In the genomic region with DNA sequence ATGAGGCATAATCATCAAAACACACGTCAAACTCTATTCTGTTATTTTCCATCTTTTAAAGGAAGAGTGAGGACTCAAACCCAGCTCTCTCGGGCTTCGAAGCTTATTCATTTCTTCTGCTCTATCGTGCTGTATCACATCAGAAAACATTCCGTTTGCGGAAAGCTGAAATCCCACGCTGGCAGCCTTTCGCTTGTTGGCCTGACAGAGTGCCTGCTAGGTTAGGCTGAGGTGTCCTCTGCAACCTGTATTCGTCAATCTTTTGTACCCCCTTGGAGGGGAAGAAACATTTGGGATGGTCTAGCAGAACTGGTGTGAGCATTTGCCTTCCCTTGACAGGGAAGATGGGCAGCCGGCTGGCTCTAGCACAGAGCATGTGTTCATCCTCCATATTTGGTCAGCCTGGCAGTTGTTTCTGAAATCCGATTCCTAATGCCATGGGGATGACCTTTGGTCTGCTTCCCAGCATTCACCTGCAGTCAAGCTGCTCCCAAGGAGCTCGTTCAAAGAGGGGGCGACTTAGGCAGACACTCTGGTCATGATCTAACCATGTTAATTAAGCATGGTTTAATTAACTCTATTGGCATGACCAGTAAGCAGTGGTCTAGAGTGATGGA, we compare ENCODE assay signal across 10 cellular contexts. TPM values are rescaled to one million over a fixed set of nuclear protein-coding genes. Genes with fewer than 3 reads are reported as not detected.
A peak's percentile ranks its signal among the peaks of the same experiment; 100 is the strongest.
DNase-seq lines count a peak whose midpoint lies in the region; ATAC-seq and TF ChIP-seq lines count a peak whose summit lies in the region.
"Had no signal": no experiment of that assay in that cellular context is flagged by ENCODE, and none has a peak within 500 bp of the region (broad histone marks: within the 10 kb centered on the region; RNA-seq: fewer than 3 reads in every experiment).

No MANE protein-coding gene starts in this region.

- H4K8ac ChIP-seq in mesendoderm (ENCODE audit: low read depth, low read length), result no peak overlapping the region

- H2AK5ac ChIP-seq in mesendoderm (ENCODE audit: low read length), result no peak overlapping the region

- no peak overlapping the region for H3K9ac ChIP-seq in mesendoderm (ENCODE audit: low read length)

- H3K23ac ChIP-seq in mesendoderm (ENCODE audit: low read length), result no peak overlapping the region

- ATAC-seq in aorta (ENCODE audit: low FRiP score), result peak; percentile 70

- DNase-seq in NCI-H510A treated with DMSO at 0.1 percent for 48 hours (lab: John Stamatoyannopoulos, UW) (peak; percentile 68), NCI-H510A (lab: John Stamatoyannopoulos, UW) (no peak), coronary artery (ENCODE audit: low spot score) (no peak), mesendoderm (peak; percentile 49), aorta (peak in 1 of 2 donors; percentile 58), NCI-H1092 (lab: John Stamatoyannopoulos, UW) (no peak), NOMO-1 treated with DMSO at 0.1 percent for 48 hours (lab: John Stamatoyannopoulos, UW; ENCODE audit: unreplicated experiment) (no peak), RPMI8226 (no peak)
- DNase-seq: activated T-cell treated with anti-CD3 and anti-CD28 coated beads, Interleukin-2, amount 50 U/mL, for 48 hours; stimulated activated CD4-positive, alpha-beta T cell treated with anti-CD3 and anti-CD28 coated beads, Interleukin-2, amount 100 ng/mL, for 48 hours had no signal

- no peaks in the 10 kb centered on the region for H3K27me3 ChIP-seq in mesendoderm (ENCODE audit: insufficient read depth, low read length, poor library complexity)
- H3K27me3 ChIP-seq in aorta (ENCODE audit: control insufficient read depth in 1 of 2, insufficient read depth in 2 of 2, low read length in 1 of 2), result no peaks in the 10 kb centered on the region

- H3K4ac ChIP-seq in mesendoderm (ENCODE audit: low read depth, low read length), result no peak overlapping the region

- H2BK15ac ChIP-seq in mesendoderm (replicated peaks; ENCODE audit: low read depth), result no peak overlapping the region

- no peaks in the 10 kb centered on the region for H3K9me3 ChIP-seq in aorta (ENCODE audit: control insufficient read depth, low read length)

- H3K4me1 ChIP-seq in mesendoderm (ENCODE audit: control insufficient read depth, low read depth, low read length) (no peaks in the 10 kb centered on the region), aorta (ENCODE audit: control insufficient read depth in 1 of 2, insufficient read depth in 2 of 2, low read length in 2 of 2) (no peaks in the 10 kb centered on the region)

- H3K27ac ChIP-seq in coronary artery, result peak overlapping the region; percentile 69 to 84
- no peak overlapping the region for H3K27ac ChIP-seq in mesendoderm (ENCODE audit: low read depth, low read length)
- H3K27ac ChIP-seq in aorta (ENCODE audit: low read depth in 1 of 2, low read length in 2 of 2), result peak overlapping the region; percentile 70 to 87

- no peak overlapping the region for H4K5ac ChIP-seq in mesendoderm (ENCODE audit: low read length)

- no peak for TF ChIP-seq CTCF in coronary artery (IDR thresholded peaks at IDR 0.05)

- no peaks in the 10 kb centered on the region for H3K79me1 ChIP-seq in mesendoderm (ENCODE audit: low read length)

- peak overlapping the region; percentile 43 for H3K4me3 ChIP-seq in coronary artery
- H3K4me3 ChIP-seq in mesendoderm (ENCODE audit: low read length), result no peak overlapping the region
- peak overlapping the region in 1 of 2 donors; percentile 1 for H3K4me3 ChIP-seq in aorta (ENCODE audit: low read length in 2 of 2)

- intact Hi-C loops in aorta (cut with DNase I), result loop anchor here in 1 of 2 donors (10.0 kb wide), 1 partner anchor 49 kb away; no protein-coding TSS in a partner anchor

- no peak overlapping the region for H3K4me2 ChIP-seq in mesendoderm (ENCODE audit: low read length)

- no peaks in the 10 kb centered on the region for H3K79me2 ChIP-seq in mesendoderm (ENCODE audit: control insufficient read depth, insufficient read depth, low read length)

- no peak overlapping the region for H3K56ac ChIP-seq in mesendoderm (ENCODE audit: low read length)

- no peak overlapping the region for H3K18ac ChIP-seq in mesendoderm (ENCODE audit: low read length)

- H3K36me3 ChIP-seq in mesendoderm (ENCODE audit: control insufficient read depth, insufficient read depth, low read length), result no peaks in the 10 kb centered on the region
- no peaks in the 10 kb centered on the region for H3K36me3 ChIP-seq in aorta (ENCODE audit: control insufficient read depth in 1 of 2, insufficient read depth in 2 of 2, low read length in 1 of 2)

- H2BK5ac ChIP-seq in mesendoderm (ENCODE audit: low read length), result no peak overlapping the region

- no peak overlapping the region for H2BK120ac ChIP-seq in mesendoderm (ENCODE audit: low read depth, low read length)

- no CpG with 5 or more reads among the region's 13 CpGs for WGBS in mesendoderm (ENCODE audit: extremely low coverage, insufficient coverage, low lambda C conversion rate)
- 5% methylated on average over 13 of the region's 13 CpGs for WGBS in aorta, 2 donors

RNA-seq across cellular contexts. Expression of a gene that starts 55.2 kb away (rescaled TPM):
- polyA plus RNA-seq in mesendoderm (2013, experiment 1 of 2), result 30.5 TPM
- polyA plus RNA-seq in mesendoderm (2013, experiment 2 of 2), result 31.2 TPM
- 10 to 100 TPM; 60.7 to 74.4 TPM for total RNA-seq in aorta
- polyA plus RNA-seq in aorta, result 10 to 100 TPM; 25.8 to 41.0 TPM

Comparison
In these comparisons a context has a peak if more than half of its experiments do, and no peak if none do; other contexts are left out.
1. DNase-seq: peak in NCI-H510A treated with DMSO at 0.1 percent for 48 hours (single experiment) and mesendoderm (single experiment); none in NCI-H510A (single experiment), coronary artery (single experiment), NCI-H1092 (single experiment), NOMO-1 treated with DMSO at 0.1 percent for 48 hours (single experiment) and RPMI8226 (single experiment).